Comparison of ENCODE assay signal across 16 cellular contexts in the genomic region with DNA sequence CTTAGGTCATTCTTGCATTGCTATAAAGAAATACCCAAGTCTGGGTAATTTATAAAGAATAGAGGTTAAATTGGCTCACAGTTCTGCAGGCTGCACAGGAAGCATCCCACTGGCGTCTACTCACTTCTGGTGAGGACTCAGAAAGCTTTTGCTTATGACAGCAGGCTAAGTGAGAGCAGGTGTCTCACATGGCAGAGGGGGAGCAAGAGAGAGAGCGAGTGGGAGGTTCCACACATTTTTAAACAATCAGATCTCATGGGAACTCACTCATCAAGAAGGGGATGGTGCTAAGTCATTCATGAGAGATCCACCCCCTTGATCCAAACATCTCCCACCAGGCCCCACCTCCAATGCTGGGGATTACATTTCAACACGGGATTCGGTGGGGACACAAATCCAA. TPM values are rescaled to one million over a fixed set of nuclear protein-coding genes. Genes with fewer than 3 reads are reported as not detected.
A peak's percentile ranks its signal among the peaks of the same experiment; 100 is the strongest.
DNase-seq lines count a peak whose midpoint lies in the region; ATAC-seq and TF ChIP-seq lines count a peak whose summit lies in the region.
"Had no signal": no experiment of that assay in that cellular context is flagged by ENCODE, and none has a peak within 500 bp of the region (broad histone marks: within the 10 kb centered on the region; RNA-seq: fewer than 3 reads in every experiment).

No MANE protein-coding gene starts in this region.

- no peak for ATAC-seq in GM21367 (IDR thresholded peaks at IDR 0.05; ENCODE audit: unreplicated experiment)
- ATAC-seq: left ventricle myocardium superior; stimulated activated naive CD8-positive, alpha-beta T cell treated with anti-CD3 and anti-CD28 coated beads, Interleukin-15, amount 100 ng/mL, for 72 hours had no signal

- peak overlapping the region; percentile 98 for H3K27ac Mint-ChIP-seq in glutamatergic neuron (ENCODE audit: unreplicated experiment)
- H3K27ac Mint-ChIP-seq: activated CD4-positive, alpha-beta memory T cell treated with anti-CD3 and anti-CD28 coated beads for 36 hours; activated T-helper 1 cell treated with anti-CD3 and anti-CD28 coated beads, Interleukin-12 subunit alpha, Interleukin-12 subunit beta, Interleukin-2, Interleukin-4 antibody, amounts not matched to agents 30 ng/mL and 10 ng/mL and 1 ng/mL, durations not matched to agents 14 hours and 24 hours and 36 hours; stimulated activated naive CD8-positive, alpha-beta T cell treated with anti-CD3 and anti-CD28 coated beads, Interleukin-15, amount 100 ng/mL, for 72 hours had no signal

- peak overlapping the region; percentile 82 for H3K4me3 Mint-ChIP-seq in glutamatergic neuron (ENCODE audit: unreplicated experiment)
- H3K4me3 Mint-ChIP-seq: activated CD4-positive, alpha-beta memory T cell treated with anti-CD3 and anti-CD28 coated beads for 36 hours; activated T-helper 1 cell treated with anti-CD3 and anti-CD28 coated beads, Interleukin-12 subunit alpha, Interleukin-12 subunit beta, Interleukin-2, Interleukin-4 antibody, amounts not matched to agents 30 ng/mL and 10 ng/mL and 1 ng/mL, durations not matched to agents 14 hours and 24 hours and 36 hours; stimulated activated naive CD8-positive, alpha-beta T cell treated with anti-CD3 and anti-CD28 coated beads, Interleukin-15, amount 100 ng/mL, for 72 hours had no signal

- peaks cover 12% of the 10 kb centered on the region for H3K9me3 Mint-ChIP-seq in glutamatergic neuron (ENCODE audit: unreplicated experiment)
- H3K9me3 Mint-ChIP-seq: activated CD4-positive, alpha-beta memory T cell treated with anti-CD3 and anti-CD28 coated beads for 36 hours; activated T-helper 1 cell treated with anti-CD3 and anti-CD28 coated beads, Interleukin-12 subunit alpha, Interleukin-12 subunit beta, Interleukin-2, Interleukin-4 antibody, amounts not matched to agents 30 ng/mL and 10 ng/mL and 1 ng/mL, durations not matched to agents 14 hours and 24 hours and 36 hours; stimulated activated naive CD8-positive, alpha-beta T cell treated with anti-CD3 and anti-CD28 coated beads, Interleukin-15, amount 100 ng/mL, for 72 hours had no signal

- no peaks in the 10 kb centered on the region for H3K36me3 Mint-ChIP-seq in glutamatergic neuron (ENCODE audit: unreplicated experiment)
- H3K36me3 Mint-ChIP-seq: activated CD4-positive, alpha-beta memory T cell treated with anti-CD3 and anti-CD28 coated beads for 36 hours had no signal

- no peak for TF ChIP-seq CTCF in glutamatergic neuron (IDR thresholded peaks at IDR 0.05; ENCODE audit: partially characterized antibody, unreplicated experiment)

- H3K4me1 Mint-ChIP-seq in glutamatergic neuron (ENCODE audit: low read depth, unreplicated experiment) = peaks cover 36% of the 10 kb centered on the region
- H3K4me1 Mint-ChIP-seq: stimulated activated naive CD8-positive, alpha-beta T cell treated with anti-CD3 and anti-CD28 coated beads, Interleukin-15, amount 100 ng/mL, for 72 hours had no signal

- peak; percentile 98 for DNase-seq in DMS153 treated with DMSO at 0.1 percent for 48 hours (lab: John Stamatoyannopoulos, UW; ENCODE audit: unreplicated experiment)
- peak; percentile 69 to 80 for DNase-seq in NCI-H1930 (lab: John Stamatoyannopoulos, UW)
- DNase-seq in NCI-H69 (lab: John Stamatoyannopoulos, UW) = peak; percentile 97
- peak; percentile 70 for DNase-seq in glutamatergic neuron
- no peak for DNase-seq in stimulated activated CD4-positive, alpha-beta T cell treated with anti-CD3 and anti-CD28 coated beads, Interleukin-2, amount 100 ng/mL, for 24 hours
- no peak for DNase-seq in NCI-H226
- no peak for DNase-seq in A172 (ENCODE audit: low spot score)
- DNase-seq: activated CD4-positive, alpha-beta memory T cell treated with anti-CD3 and anti-CD28 coated beads for 36 hours; adrenal gland; IMR-90; left ventricle myocardium superior; MV-4-11; spleen; stimulated activated naive CD8-positive, alpha-beta T cell treated with anti-CD3 and anti-CD28 coated beads, Interleukin-15, amount 100 ng/mL, for 72 hours had no signal

- H3K27me3 Mint-ChIP-seq in glutamatergic neuron (ENCODE audit: unreplicated experiment) = peaks cover 12% of the 10 kb centered on the region

RNA-seq across cellular contexts. Expression of a gene that starts 13.6 kb away (rescaled TPM):
- 31.6 TPM for total RNA-seq in glutamatergic neuron (ENCODE audit: unreplicated experiment)
- total RNA-seq in A172 (2014; rRNA removed; shearing (Covaris generic)) = 31.3 and 49.7 TPM in 2 replicates
- total RNA-seq: activated CD4-positive, alpha-beta memory T cell treated with anti-CD3 and anti-CD28 coated beads for 36 hours; activated T-helper 1 cell treated with anti-CD3 and anti-CD28 coated beads, Interleukin-12 subunit alpha, Interleukin-12 subunit beta, Interleukin-2, Interleukin-4 antibody, amounts not matched to agents 30 ng/mL and 10 ng/mL and 1 ng/mL, durations not matched to agents 14 hours and 24 hours and 36 hours had no signal

Comparison
In these comparisons a context has a peak if more than half of its experiments do, and no peak if none do; other contexts are left out.
1. DNase-seq: peak in DMS153 treated with DMSO at 0.1 percent for 48 hours (single experiment), NCI-H1930 (2 of 2), NCI-H69 (single experiment) and glutamatergic neuron (single experiment); none in stimulated activated CD4-positive, alpha-beta T cell treated with anti-CD3 and anti-CD28 coated beads, Interleukin-2, amount 100 ng/mL, for 24 hours (0 of 2), NCI-H226 (single experiment) and A172 (single experiment).